In genomic region chr2:158477202-158477601, GRCh38 we compare ENCODE assay signal across 17 cellular contexts. TPM values are rescaled to one million over a fixed set of nuclear protein-coding genes. Genes with fewer than 3 reads are reported as not detected.
DNase-seq lines count a peak whose midpoint lies in the region; ATAC-seq and TF ChIP-seq lines count a peak whose summit lies in the region.
"Had no signal": no experiment of that assay in that cellular context is flagged by ENCODE, and none has a peak within 500 bp of the region (broad histone marks: within the 10 kb centered on the region; RNA-seq: fewer than 3 reads in every experiment).

No MANE protein-coding gene starts in this region.

- H3K27me3 Mint-ChIP-seq in activated CD8-positive, alpha-beta T cell treated with anti-CD3 and anti-CD28 coated beads, Interleukin-2, amount 10 ng/mL, durations not matched to agents 7 days and 5 days (ENCODE audit: low read depth), result no peaks in the 10 kb centered on the region
- no peaks in the 10 kb centered on the region for H3K27me3 Mint-ChIP-seq in activated CD8-positive, alpha-beta T cell treated with anti-CD3 and anti-CD28 coated beads for 36 hours
- no peaks in the 10 kb centered on the region for H3K27me3 Mint-ChIP-seq in WTC11 (ENCODE audit: low read depth)
- H3K27me3 Mint-ChIP-seq in naive thymus-derived CD4-positive, alpha-beta T cell, result no peaks in the 10 kb centered on the region

- H2AFZ ChIP-seq in DND-41 (ENCODE audit: low read depth, low read length), result no peak overlapping the region

- no peak for TF ChIP-seq CTCF in activated CD8-positive, alpha-beta T cell treated with anti-CD3 and anti-CD28 coated beads for 36 hours (IDR thresholded peaks at IDR 0.05)
- TF ChIP-seq CTCF in DND-41 (IDR thresholded peaks at IDR 0.05; ENCODE audit: borderline replicate concordance, extremely low read depth, low read length, poor library complexity, severe bottlenecking) (no peak), WTC11 (IDR thresholded peaks at IDR 0.05) (no peak)

- H3K4me1 ChIP-seq in DND-41 (ENCODE audit: insufficient read depth, low read length), result no peaks in the 10 kb centered on the region
- peaks cover 9 to 10% of the 10 kb centered on the region in 2 donors for H3K4me1 ChIP-seq in naive thymus-derived CD4-positive, alpha-beta T cell (ENCODE audit: control insufficient read depth in 2 of 2, insufficient read depth in 2 of 2, low read length in 2 of 2)
- H3K4me1 ChIP-seq: Peyer's patch had no signal

- POLR2A ChIA-PET in activated CD8-positive, alpha-beta T cell treated with anti-CD3 and anti-CD28 coated beads, Interleukin-2, amount 10 ng/mL, durations not matched to agents 7 days and 5 days (lab: Charles Lee), result interaction anchor here (0.5 kb wide), 1 partner anchor 18 kb away, joined by 3 read pairs; no protein-coding TSS in a partner anchor
- POLR2A ChIA-PET in activated CD8-positive, alpha-beta T cell treated with anti-CD3 and anti-CD28 coated beads for 36 hours (lab: Charles Lee), result no interaction called here
- POLR2A ChIA-PET in WTC11 (lab: Charles Lee), result interaction anchor here (0.6 to 0.7 kb wide), 2 partner anchors 461 to 630 kb away, joined by 3 to 5 read pairs; no protein-coding TSS in a partner anchor
- POLR2A ChIA-PET in naive thymus-derived CD4-positive, alpha-beta T cell (lab: Charles Lee), result interaction anchor here (0.8 to 2.5 kb wide), 2 partner anchors 9 to 20 kb away, joined by 3 to 7 read pairs; partner anchors contain the start of genes CCDC148 and PKP4

- no peak overlapping the region for H3K9ac ChIP-seq in DND-41 (ENCODE audit: low read depth, low read length)

- no peak for DNase-seq in activated CD8-positive, alpha-beta T cell treated with anti-CD3 and anti-CD28 coated beads, Interleukin-2, amount 10 ng/mL, durations not matched to agents 7 days and 5 days
- DNase-seq in activated CD8-positive, alpha-beta T cell treated with anti-CD3 and anti-CD28 coated beads for 36 hours, result no peak
- no peak for DNase-seq in DND-41
- DNase-seq in WTC11 (ENCODE audit: low spot score), result no peak
- peak in 6 of 9 donors; percentile 5 to 25 (median 17) for DNase-seq in naive thymus-derived CD4-positive, alpha-beta T cell
- no peak for DNase-seq in activated gamma-delta T cell treated with Interleukin-2 at 50 U/mL for 16 hours
- DNase-seq: Caco-2; effector CD8-positive, alpha-beta T cell; hippocampal formation; NCI-H2081 treated with DMSO at 0.1 percent for 48 hours; NCI-H526 treated with DMSO at 0.1 percent for 48 hours; nucleus accumbens; Peyer's patch; right cardiac atrium had no signal

- H3K4me2 ChIP-seq in DND-41 (ENCODE audit: insufficient read depth, low read length), result no peak overlapping the region

- CTCF ChIA-PET in activated CD8-positive, alpha-beta T cell treated with anti-CD3 and anti-CD28 coated beads, Interleukin-2, amount 10 ng/mL, durations not matched to agents 7 days and 5 days (lab: Charles Lee), result interaction anchor here (1.2 kb wide), 2 partner anchors 9 to 19 kb away, joined by 3 to 5 read pairs; no protein-coding TSS in a partner anchor
- CTCF ChIA-PET in activated CD8-positive, alpha-beta T cell treated with anti-CD3 and anti-CD28 coated beads for 36 hours (lab: Charles Lee), result interaction anchor here (0.9 to 1.4 kb wide), 4 partner anchors 12 to 443 kb away, joined by 3 read pairs; no protein-coding TSS in a partner anchor
- CTCF ChIA-PET in WTC11 (lab: Charles Lee), result no interaction called here
- CTCF ChIA-PET in naive thymus-derived CD4-positive, alpha-beta T cell (lab: Charles Lee), result interaction anchor here (0.6 to 0.7 kb wide), 2 partner anchors 20 to 471 kb away, joined by 3 read pairs; partner anchors contain the start of genes CCDC148 and PKP4

- H3K36me3 Mint-ChIP-seq in activated CD8-positive, alpha-beta T cell treated with anti-CD3 and anti-CD28 coated beads, Interleukin-2, amount 10 ng/mL, durations not matched to agents 7 days and 5 days (ENCODE audit: low read depth), result no peaks in the 10 kb centered on the region
- H3K36me3 Mint-ChIP-seq in activated CD8-positive, alpha-beta T cell treated with anti-CD3 and anti-CD28 coated beads for 36 hours (ENCODE audit: low read depth), result peaks cover 4% of the 10 kb centered on the region
- H3K36me3 Mint-ChIP-seq in WTC11, result peaks cover 15% of the 10 kb centered on the region
- peaks cover 0 to 5% (median 3%) of the 10 kb centered on the region in 5 donors for H3K36me3 Mint-ChIP-seq in naive thymus-derived CD4-positive, alpha-beta T cell

- no peaks in the 10 kb centered on the region; the same call in 1 of the 2 replicates for H3K36me3 ChIP-seq in DND-41 (ENCODE audit: insufficient read depth, low read length)
- no peaks in the 10 kb centered on the region for H3K36me3 ChIP-seq in naive thymus-derived CD4-positive, alpha-beta T cell (ENCODE audit: control insufficient read depth in 2 of 3, insufficient read depth in 3 of 3, low read length in 3 of 3)
- H3K36me3 ChIP-seq: Peyer's patch had no signal

- no peaks in the 10 kb centered on the region for H3K79me2 ChIP-seq in DND-41 (ENCODE audit: insufficient read depth, low read length)

- ATAC-seq in activated CD8-positive, alpha-beta T cell treated with anti-CD3 and anti-CD28 coated beads, Interleukin-2, amount 10 ng/mL, durations not matched to agents 7 days and 5 days, result peak; percentile 51
- ATAC-seq in activated CD8-positive, alpha-beta T cell treated with anti-CD3 and anti-CD28 coated beads for 36 hours, result no peak
- ATAC-seq in DND-41 (ENCODE audit: insufficient read depth, low read depth) (peak; percentile 27; the same call in 2 of the 3 replicates), WTC11 (peak; percentile 18; the same call in 1 of the 2 replicates), GM19023 (IDR thresholded peaks at IDR 0.05; ENCODE audit: unreplicated experiment) (no peak), GM21619 (IDR thresholded peaks at IDR 0.05; ENCODE audit: unreplicated experiment) (no peak)
- peak; percentile 42 for ATAC-seq in naive thymus-derived CD4-positive, alpha-beta T cell
- ATAC-seq: HCT116, right cardiac atrium had no signal

- no peaks in the 10 kb centered on the region for H3K9me3 Mint-ChIP-seq in activated CD8-positive, alpha-beta T cell treated with anti-CD3 and anti-CD28 coated beads, Interleukin-2, amount 10 ng/mL, durations not matched to agents 7 days and 5 days (ENCODE audit: insufficient read depth)
- H3K9me3 Mint-ChIP-seq in activated CD8-positive, alpha-beta T cell treated with anti-CD3 and anti-CD28 coated beads for 36 hours, result peaks cover 3% of the 10 kb centered on the region
- peaks cover 13% of the 10 kb centered on the region for H3K9me3 Mint-ChIP-seq in WTC11
- peaks cover 0 to 11% (median 0%) of the 10 kb centered on the region in 11 donors for H3K9me3 Mint-ChIP-seq in naive thymus-derived CD4-positive, alpha-beta T cell

- no peaks in the 10 kb centered on the region for H3K9me3 ChIP-seq in DND-41 (ENCODE audit: insufficient read depth, low read length, severe bottlenecking)
- H3K9me3 ChIP-seq in naive thymus-derived CD4-positive, alpha-beta T cell (ENCODE audit: control insufficient read depth in 2 of 3, low read length in 3 of 3), result no peaks in the 10 kb centered on the region
- H3K9me3 ChIP-seq: Caco-2, Peyer's patch had no signal

- peak overlapping the region; percentile 60 for H3K27ac Mint-ChIP-seq in activated CD8-positive, alpha-beta T cell treated with anti-CD3 and anti-CD28 coated beads, Interleukin-2, amount 10 ng/mL, durations not matched to agents 7 days and 5 days
- H3K27ac Mint-ChIP-seq in activated CD8-positive, alpha-beta T cell treated with anti-CD3 and anti-CD28 coated beads for 36 hours, result no peak overlapping the region
- H3K27ac Mint-ChIP-seq in WTC11, result peak overlapping the region; percentile 65; the same call in 1 of the 2 replicates
- H3K27ac Mint-ChIP-seq in naive thymus-derived CD4-positive, alpha-beta T cell, result peak overlapping the region; percentile 49 to 87 (median 80)

- H3K27me3 ChIP-seq in DND-41 (ENCODE audit: insufficient read depth, low read length, poor library complexity), result no peaks in the 10 kb centered on the region
- H3K27me3 ChIP-seq in naive thymus-derived CD4-positive, alpha-beta T cell (ENCODE audit: control insufficient read depth in 2 of 2, insufficient read depth in 2 of 2, low read length in 2 of 2), result no peaks in the 10 kb centered on the region
- H3K27me3 ChIP-seq: Peyer's patch had no signal

- no peak overlapping the region for H3K4me3 ChIP-seq in DND-41 (ENCODE audit: low read depth in 1 of 2, low read length in 2 of 2)
- H3K4me3 ChIP-seq in naive thymus-derived CD4-positive, alpha-beta T cell (ENCODE audit: low read length), result no peak overlapping the region
- H3K4me3 ChIP-seq: Peyer's patch had no signal

- H3K27ac ChIP-seq in DND-41 (ENCODE audit: low read length), result no peak overlapping the region
- H3K27ac ChIP-seq in naive thymus-derived CD4-positive, alpha-beta T cell (ENCODE audit: low read depth, low read length), result peak overlapping the region; percentile 23
- H3K27ac ChIP-seq: Peyer's patch had no signal

- intact Hi-C loops in activated CD8-positive, alpha-beta T cell treated with anti-CD3 and anti-CD28 coated beads for 36 hours (cut with micrococcal nuclease), result no loop called here
- intact Hi-C loops in naive thymus-derived CD4-positive, alpha-beta T cell (cut with micrococcal nuclease), result loop anchor here in 1 of 2 donors (1.0 kb wide), 1 partner anchor 17 kb away; no protein-coding TSS in a partner anchor

- H3K4me3 Mint-ChIP-seq in activated CD8-positive, alpha-beta T cell treated with anti-CD3 and anti-CD28 coated beads, Interleukin-2, amount 10 ng/mL, durations not matched to agents 7 days and 5 days, result no peak overlapping the region
- no peak overlapping the region for H3K4me3 Mint-ChIP-seq in activated CD8-positive, alpha-beta T cell treated with anti-CD3 and anti-CD28 coated beads for 36 hours
- no peak overlapping the region for H3K4me3 Mint-ChIP-seq in WTC11
- H3K4me3 Mint-ChIP-seq in naive thymus-derived CD4-positive, alpha-beta T cell, result peak overlapping the region; percentile 2 to 77 (median 63)

- peaks cover 15% of the 10 kb centered on the region for H3K4me1 Mint-ChIP-seq in activated CD8-positive, alpha-beta T cell treated with anti-CD3 and anti-CD28 coated beads, Interleukin-2, amount 10 ng/mL, durations not matched to agents 7 days and 5 days (ENCODE audit: low read depth)
- peaks cover 15% of the 10 kb centered on the region for H3K4me1 Mint-ChIP-seq in activated CD8-positive, alpha-beta T cell treated with anti-CD3 and anti-CD28 coated beads for 36 hours (ENCODE audit: low read depth)
- peaks cover 36% of the 10 kb centered on the region for H3K4me1 Mint-ChIP-seq in WTC11
- H3K4me1 Mint-ChIP-seq in naive thymus-derived CD4-positive, alpha-beta T cell, result peaks cover 10 to 33% (median 19%) of the 10 kb centered on the region in 7 donors

- no peaks in the 10 kb centered on the region; the same call in 1 of the 2 replicates for H4K20me1 ChIP-seq in DND-41 (ENCODE audit: insufficient read depth, low read length)

RNA-seq across cellular contexts. Expression of gene PKP4, which starts 20.4 kb away (rescaled TPM):
- 10 to 100 TPM; 32.9 to 35.8 TPM for total RNA-seq in activated CD8-positive, alpha-beta T cell treated with anti-CD3 and anti-CD28 coated beads, Interleukin-2, amount 10 ng/mL, durations not matched to agents 7 days and 5 days
- total RNA-seq in activated CD8-positive, alpha-beta T cell treated with anti-CD3 and anti-CD28 coated beads for 36 hours, result 10 to 100 TPM; 33.7 to 38.7 TPM
- total RNA-seq in WTC11 (2021), result 66.3 to 78.9 TPM (median 69.3 TPM) in 3 replicates
- 10 to 100 TPM; 15.1 to 33.2 (median 23.2) TPM for total RNA-seq in naive thymus-derived CD4-positive, alpha-beta T cell
- 1 to 10 TPM; 1.3 to 1.9 TPM for polyA plus RNA-seq in naive thymus-derived CD4-positive, alpha-beta T cell

RNA-seq across cellular contexts. Expression of gene CCDC148, which starts 20.6 kb away (rescaled TPM):
- under 1 TPM in 1 of 2 experiments, not detected in 1; 0.16 TPM for total RNA-seq in activated CD8-positive, alpha-beta T cell treated with anti-CD3 and anti-CD28 coated beads, Interleukin-2, amount 10 ng/mL, durations not matched to agents 7 days and 5 days
- not detected for total RNA-seq in activated CD8-positive, alpha-beta T cell treated with anti-CD3 and anti-CD28 coated beads for 36 hours
- 1.7 to 2.1 TPM (median 1.9 TPM) in 3 replicates for total RNA-seq in WTC11 (2021)
- total RNA-seq in naive thymus-derived CD4-positive, alpha-beta T cell, result under 1 TPM in 1 of 5 experiments, not detected in 4; 0.54 TPM
- polyA plus RNA-seq in naive thymus-derived CD4-positive, alpha-beta T cell, result under 1 TPM in 1 of 2 donors, not detected in 1; 0.14 TPM
- total RNA-seq: Peyer's patch had no signal

Comparison
In these comparisons a context has a peak if more than half of its experiments do, and no peak if none do; other contexts are left out.
1. ATAC-seq: peak in activated CD8-positive, alpha-beta T cell treated with anti-CD3 and anti-CD28 coated beads, Interleukin-2, amount 10 ng/mL, durations not matched to agents 7 days and 5 days (single experiment), DND-41 (single experiment), WTC11 (single experiment) and naive thymus-derived CD4-positive, alpha-beta T cell (single experiment); none in activated CD8-positive, alpha-beta T cell treated with anti-CD3 and anti-CD28 coated beads for 36 hours (single experiment), GM19023 (single experiment) and GM21619 (single experiment).
2. DNase-seq: peak in naive thymus-derived CD4-positive, alpha-beta T cell (6 of 9); none in activated CD8-positive, alpha-beta T cell treated with anti-CD3 and anti-CD28 coated beads, Interleukin-2, amount 10 ng/mL, durations not matched to agents 7 days and 5 days (single experiment), activated CD8-positive, alpha-beta T cell treated with anti-CD3 and anti-CD28 coated beads for 36 hours (single experiment), DND-41 (single experiment), WTC11 (single experiment) and activated gamma-delta T cell treated with Interleukin-2 at 50 U/mL for 16 hours (single experiment).
3. H3K4me3 Mint-ChIP-seq: peak in naive thymus-derived CD4-positive, alpha-beta T cell (10 of 10); none in activated CD8-positive, alpha-beta T cell treated with anti-CD3 and anti-CD28 coated beads, Interleukin-2, amount 10 ng/mL, durations not matched to agents 7 days and 5 days (single experiment), activated CD8-positive, alpha-beta T cell treated with anti-CD3 and anti-CD28 coated beads for 36 hours (single experiment) and WTC11 (single experiment).